8 cellular contexts compared by ENCODE assay signal in genomic region chr19:52956917-52957316, GRCh38. TPM values are rescaled to one million over a fixed set of nuclear protein-coding genes. Genes with fewer than 3 reads are reported as not detected.
"Had no signal": no experiment of that assay in that cellular context is flagged by ENCODE, and none has a peak within 500 bp of the region (broad histone marks: within the 10 kb centered on the region; RNA-seq: fewer than 3 reads in every experiment).

No MANE protein-coding gene starts in this region.

- DNase-seq: H9, HCEC 1CT had no signal

- H3K27ac Mint-ChIP-seq: GM23338 had no signal

- H3K27me3 Mint-ChIP-seq: IgD-negative memory B cell had no signal

- H3K4me3 ChIP-seq: GM23338 had no signal

- H3K4me3 Mint-ChIP-seq: GM23338, H9 had no signal

- H3K4me2 ChIP-seq: GM23338 had no signal

- H2AFZ ChIP-seq: GM23338 had no signal

- ATAC-seq: GM23338 had no signal

- FAIRE-seq: H1, H54, HTR-8/SVneo had no signal

RNA-seq across cellular contexts. Expression of gene ERVV-1, which starts 56.8 kb away (rescaled TPM):
- total RNA-seq: H1, H9, HT-29 had no signal
- polyA plus RNA-seq: H1 had no signal
